In genomic region chr22:17893900-17894299, GRCh38 we compare ENCODE assay signal across 1 cellular context.
TF ChIP-seq lines count a peak whose summit lies in the region.

No MANE protein-coding gene starts in this region.

TF ChIP-seq in HepG2, 621 proteins besides CTCF, POLR2A, EP300 and RAD21 (continued from another document):
- TF ChIP-seq KAT7 (CRISPR knock-in tag; IDR thresholded peaks at IDR 0.05; ENCODE audit: borderline replicate concordance) (no peak), ZNF251 (CRISPR knock-in tag; IDR thresholded peaks at IDR 0.05) (no peak), CCDC6 (CRISPR knock-in tag; IDR thresholded peaks at IDR 0.05) (no peak), TAF15 (IDR thresholded peaks at IDR 0.05; ENCODE audit: low read depth, low read length, poor library complexity, severe bottlenecking) (no peak), HBP1 (CRISPR knock-in tag; IDR thresholded peaks at IDR 0.05; ENCODE audit: low read depth) (no peak), SOX6 (IDR thresholded peaks at IDR 0.05) (no peak), SOX6 (CRISPR knock-in tag; IDR thresholded peaks at IDR 0.05) (peak; percentile 23; the same call in 1 of the 2 replicates), ZSCAN30 (CRISPR knock-in tag; IDR thresholded peaks at IDR 0.05) (no peak), ARID5B (CRISPR knock-in tag; IDR thresholded peaks at IDR 0.05) (peak; percentile 24; the same call in 1 of the 2 replicates), ZFP37 (CRISPR knock-in tag; IDR thresholded peaks at IDR 0.05; ENCODE audit: borderline replicate concordance) (no peak), TP53 (CRISPR knock-in tag; conservative IDR thresholded peaks at IDR 0.05) (no peak), NFATC3 (CRISPR knock-in tag; IDR thresholded peaks at IDR 0.05) (no peak), TCF7L2 (IDR thresholded peaks at IDR 0.05; ENCODE audit: low read depth, low read length) (no peak), ARID4A (CRISPR knock-in tag; IDR thresholded peaks at IDR 0.05; ENCODE audit: borderline replicate concordance) (no peak), SSRP1 (CRISPR knock-in tag; IDR thresholded peaks at IDR 0.05) (no peak), PRMT3 (CRISPR knock-in tag; IDR thresholded peaks at IDR 0.05; ENCODE audit: borderline replicate concordance, low read depth) (no peak), ZMYM2 (CRISPR knock-in tag; IDR thresholded peaks at IDR 0.05) (peak; percentile 53; the same call in 1 of the 2 replicates), ESRRA (CRISPR knock-in tag; IDR thresholded peaks at IDR 0.05; ENCODE audit: low read depth) (no peak), GPN1 (CRISPR knock-in tag; IDR thresholded peaks at IDR 0.05; ENCODE audit: borderline replicate concordance) (no peak), CREBL2 (CRISPR knock-in tag; IDR thresholded peaks at IDR 0.05; ENCODE audit: borderline replicate concordance) (no peak), ZNF121 (CRISPR knock-in tag; IDR thresholded peaks at IDR 0.05) (no peak), SMC3 (IDR thresholded peaks at IDR 0.05; ENCODE audit: low read length) (no peak), DNMT3B (CRISPR knock-in tag; conservative IDR thresholded peaks at IDR 0.05) (no peak), TFDP1 (CRISPR knock-in tag; IDR thresholded peaks at IDR 0.05; ENCODE audit: borderline replicate concordance) (no peak), FOSL1 (CRISPR knock-in tag; IDR thresholded peaks at IDR 0.05; ENCODE audit: borderline replicate concordance) (no peak), CENPT (CRISPR knock-in tag; IDR thresholded peaks at IDR 0.05; ENCODE audit: low read depth) (no peak), PHF21A (CRISPR knock-in tag; IDR thresholded peaks at IDR 0.05) (0 out of 2 replicates have a peak, but pooled peaks have one; percentile 28), ZNF30 (CRISPR knock-in tag; IDR thresholded peaks at IDR 0.05) (no peak), RXRB (CRISPR knock-in tag; IDR thresholded peaks at IDR 0.05; ENCODE audit: borderline replicate concordance) (peak; percentile 33; the same call in 1 of the 2 replicates), HNF4G (IDR thresholded peaks at IDR 0.05; ENCODE audit: borderline replicate concordance, low read depth, low read length) (0 out of 2 replicates have a peak, but pooled peaks have one; percentile 34), HNF4G (CRISPR knock-in tag; IDR thresholded peaks at IDR 0.05; ENCODE audit: borderline replicate concordance, low read depth) (no peak), PITX1 (CRISPR knock-in tag; IDR thresholded peaks at IDR 0.05) (0 out of 2 replicates have a peak, but pooled peaks have one; percentile 16), TAF1 (CRISPR knock-in tag; IDR thresholded peaks at IDR 0.05) (no peak), TOPORS (CRISPR knock-in tag; IDR thresholded peaks at IDR 0.05) (no peak), ZNF468 (CRISPR knock-in tag; IDR thresholded peaks at IDR 0.05) (no peak), ZMAT3 (CRISPR knock-in tag; conservative IDR thresholded peaks at IDR 0.05) (no peak), HNF4A (CRISPR knock-in tag; IDR thresholded peaks at IDR 0.05) (peak; percentile 61; the same call in 1 of the 2 replicates), PCBP1 (IDR thresholded peaks at IDR 0.05; ENCODE audit: borderline replicate concordance, low read depth, low read length) (no peak), ZFY (CRISPR knock-in tag; IDR thresholded peaks at IDR 0.05) (no peak), ZNF644 (CRISPR knock-in tag; IDR thresholded peaks at IDR 0.05; ENCODE audit: low read depth) (no peak), ETS1 (CRISPR knock-in tag; IDR thresholded peaks at IDR 0.05) (no peak), GFI1 (CRISPR knock-in tag; IDR thresholded peaks at IDR 0.05; ENCODE audit: borderline replicate concordance) (no peak)
TF ChIP-seq in HepG2: peak in this region for 15.
